10 cellular contexts compared by ENCODE assay signal in genomic region chr15:99305761-99306505, GRCh38. TPM values are rescaled to one million over a fixed set of nuclear protein-coding genes. Genes with fewer than 3 reads are reported as not detected.
DNase-seq lines count a peak whose midpoint lies in the region; ATAC-seq and TF ChIP-seq lines count a peak whose summit lies in the region.
"Had no signal": no experiment of that assay in that cellular context is flagged by ENCODE, and none has a peak within 500 bp of the region (broad histone marks: within the 10 kb centered on the region; RNA-seq: fewer than 3 reads in every experiment).

No MANE protein-coding gene starts in this region.

- no peak for TF ChIP-seq CTCF in A673 (conservative IDR thresholded peaks at IDR 0.05; ENCODE audit: low read depth, low read length)
- TF ChIP-seq CTCF in kidney epithelial cell (IDR thresholded peaks at IDR 0.05; ENCODE audit: insufficient read depth, low read length, poor library complexity, severe bottlenecking), result no peak

- no peaks in the 10 kb centered on the region for H3K27me3 Mint-ChIP-seq in activated T-cell treated with anti-CD3 and anti-CD28 coated beads, Interleukin-2, amount 50 U/mL, for 4 hours (ENCODE audit: low read depth)

- H3K36me3 Mint-ChIP-seq in activated T-cell treated with anti-CD3 and anti-CD28 coated beads, Interleukin-2, amount 50 U/mL, for 4 hours (ENCODE audit: insufficient read depth), result peaks cover 11% of the 10 kb centered on the region

- CTCF ChIA-PET in A673 (lab: Charles Lee), result interaction anchor here (1.2 kb wide), 1 partner anchor 398 kb away, joined by 3 read pairs; no protein-coding TSS in a partner anchor

- no peaks in the 10 kb centered on the region for H3K9me3 Mint-ChIP-seq in activated T-cell treated with anti-CD3 and anti-CD28 coated beads, Interleukin-2, amount 50 U/mL, for 4 hours

- H3K4me3 Mint-ChIP-seq in activated T-cell treated with anti-CD3 and anti-CD28 coated beads, Interleukin-2, amount 50 U/mL, for 4 hours, result no peak overlapping the region

- H3K27me3 ChIP-seq in A673 (replicated peaks; ENCODE audit: insufficient read depth, low read depth, low read length, poor library complexity), result no peaks in the 10 kb centered on the region
- no peaks in the 10 kb centered on the region for H3K27me3 ChIP-seq in kidney epithelial cell (ENCODE audit: control insufficient read depth, insufficient read depth, low read length)

- POLR2A ChIA-PET in A673 (lab: Charles Lee; ENCODE audit: low non-redundant PET), result interaction anchor here (0.6 kb wide), 3 partner anchors 19 to 289 kb away, joined by 3 to 4 read pairs (median 3); no protein-coding TSS in a partner anchor

- peak overlapping the region; percentile 44 for H3K27ac ChIP-seq in A673 (ENCODE audit: low read depth, low read length, poor library complexity, severe bottlenecking)
- H3K27ac ChIP-seq: C4-2B, SK-N-MC had no signal

- no TSS peak for BruUV-seq in A673 (replicated peaks; lab: Mats Ljungman, UMichigan)

- no peaks in the 10 kb centered on the region for H3K9me3 ChIP-seq in A673 (ENCODE audit: low read depth, low read length, poor library complexity, severe bottlenecking)

- H3K4me1 Mint-ChIP-seq in activated T-cell treated with anti-CD3 and anti-CD28 coated beads, Interleukin-2, amount 50 U/mL, for 4 hours (ENCODE audit: low read depth), result no peaks in the 10 kb centered on the region

- intact Hi-C loops in A673 (cut with micrococcal nuclease; ENCODE audit: unreplicated experiment), result no loop called here

- no peak for ATAC-seq in HG02885 (IDR thresholded peaks at IDR 0.05; ENCODE audit: poor library complexity, unreplicated experiment)
- no peak for ATAC-seq in GM19351 (IDR thresholded peaks at IDR 0.05; ENCODE audit: unreplicated experiment)
- no peak for ATAC-seq in activated T-cell treated with anti-CD3 and anti-CD28 coated beads, Interleukin-2, amount 50 U/mL, for 4 hours

- peak; percentile 85 for DNase-seq in A673 (ENCODE audit: low spot score)
- peak; percentile 43 for DNase-seq in NCI-H1092 (lab: John Stamatoyannopoulos, UW)
- DNase-seq in astrocyte of the hippocampus (ENCODE audit: low read depth, low spot score), result peak; percentile 94
- peak; percentile 83 for DNase-seq in kidney epithelial cell (ENCODE audit: low read depth)
- DNase-seq in activated T-cell treated with anti-CD3 and anti-CD28 coated beads, Interleukin-2, amount 50 U/mL, for 4 hours, result no peak
- DNase-seq in stimulated activated CD4-positive, alpha-beta T cell treated with anti-CD3 and anti-CD28 coated beads, Interleukin-2, amount 100 ng/mL, for 24 hours, result no peak

- H3K36me3 ChIP-seq in A673 (ENCODE audit: insufficient read depth, low read length, poor library complexity, severe bottlenecking) (no peaks in the 10 kb centered on the region), kidney epithelial cell (ENCODE audit: control insufficient read depth, insufficient read depth, low read length) (no peaks in the 10 kb centered on the region)

- peaks cover 29% of the 10 kb centered on the region for H3K4me1 ChIP-seq in A673 (ENCODE audit: insufficient read depth, low read length, poor library complexity, severe bottlenecking)

- H3K4me3 ChIP-seq in A673 (ENCODE audit: low read depth, low read length, poor library complexity, severe bottlenecking), result peak overlapping the region; percentile 23
- no peak overlapping the region for H3K4me3 ChIP-seq in kidney epithelial cell (ENCODE audit: low read depth, low read length)
- H3K4me3 ChIP-seq: SK-N-MC had no signal

RNA-seq across cellular contexts. Expression of gene LRRC28, which starts 54.7 kb away (rescaled TPM):
- 28.4 and 30.7 TPM in 2 replicates for total RNA-seq in A673 (2021)
- 28.0 and 34.2 TPM in 2 replicates for total RNA-seq in kidney epithelial cell
- total RNA-seq in activated T-cell treated with anti-CD3 and anti-CD28 coated beads, Interleukin-2, amount 50 U/mL, for 4 hours, result 10 to 100 TPM in 1 of 3 donors, 1 to 10 TPM in 2; 8.6 to 11.3 (median 9.4) TPM

RNA-seq across cellular contexts. Expression of gene TTC23, which starts 56.6 kb away (rescaled TPM):
- total RNA-seq in A673 (2021) (13.4 and 15.9 TPM in 2 replicates), kidney epithelial cell (11.6 and 14.9 TPM in 2 replicates)
- 1 to 10 TPM; 1.1 to 3.0 (median 1.6) TPM for total RNA-seq in activated T-cell treated with anti-CD3 and anti-CD28 coated beads, Interleukin-2, amount 50 U/mL, for 4 hours

Comparison
In these comparisons a context has a peak if more than half of its experiments do, and no peak if none do; other contexts are left out.
1. DNase-seq: peak in A673 (single experiment), NCI-H1092 (single experiment), astrocyte of the hippocampus (single experiment) and kidney epithelial cell (single experiment); none in activated T-cell treated with anti-CD3 and anti-CD28 coated beads, Interleukin-2, amount 50 U/mL, for 4 hours (single experiment) and stimulated activated CD4-positive, alpha-beta T cell treated with anti-CD3 and anti-CD28 coated beads, Interleukin-2, amount 100 ng/mL, for 24 hours (0 of 2).